In genomic region chr12:94488449-94488848, GRCh38 we compare ENCODE assay signal across 10 cellular contexts. TPM values are rescaled to one million over a fixed set of nuclear protein-coding genes. Genes with fewer than 3 reads are reported as not detected.
DNase-seq lines count a peak whose midpoint lies in the region; ATAC-seq and TF ChIP-seq lines count a peak whose summit lies in the region.
"Had no signal": no experiment of that assay in that cellular context is flagged by ENCODE, and none has a peak within 500 bp of the region (broad histone marks: within the 10 kb centered on the region; RNA-seq: fewer than 3 reads in every experiment).

No MANE protein-coding gene starts in this region.

- CTCF ChIA-PET in activated CD8-positive, alpha-beta T cell treated with anti-CD3 and anti-CD28 coated beads for 36 hours (lab: Charles Lee), result no interaction called here

- no peaks in the 10 kb centered on the region for H3K9me3 Mint-ChIP-seq in central memory CD8-positive, alpha-beta T cell
- no peaks in the 10 kb centered on the region for H3K9me3 Mint-ChIP-seq in activated CD8-positive, alpha-beta T cell treated with anti-CD3 and anti-CD28 coated beads for 36 hours
- H3K9me3 Mint-ChIP-seq: neural crest cell had no signal

- TF ChIP-seq CTCF in activated CD8-positive, alpha-beta T cell treated with anti-CD3 and anti-CD28 coated beads for 36 hours (IDR thresholded peaks at IDR 0.05), result no peak

- no peak overlapping the region for H3K4me3 Mint-ChIP-seq in central memory CD8-positive, alpha-beta T cell
- no peak overlapping the region for H3K4me3 Mint-ChIP-seq in activated CD8-positive, alpha-beta T cell treated with anti-CD3 and anti-CD28 coated beads for 36 hours
- H3K4me3 Mint-ChIP-seq: activated CD8-positive, alpha-beta T cell treated with anti-CD3 and anti-CD28 coated beads, Interleukin-2, amount 10 ng/mL, durations not matched to agents 7 days and 5 days; neural crest cell had no signal

- DNase-seq in central memory CD8-positive, alpha-beta T cell (ENCODE audit: low spot score in 2 of 2), result no peak
- DNase-seq in NCI-H510A (lab: John Stamatoyannopoulos, UW) (no peak), GF-D8 (lab: John Stamatoyannopoulos, UW) (no peak), mesenteric fat pad (ENCODE audit: low spot score) (no peak)
- no peak for DNase-seq in activated CD8-positive, alpha-beta T cell treated with anti-CD3 and anti-CD28 coated beads for 36 hours
- DNase-seq: activated CD8-positive, alpha-beta T cell treated with anti-CD3 and anti-CD28 coated beads, Interleukin-2, amount 10 ng/mL, durations not matched to agents 7 days and 5 days had no signal

- no peaks in the 10 kb centered on the region for H3K36me3 Mint-ChIP-seq in central memory CD8-positive, alpha-beta T cell (ENCODE audit: insufficient read depth)
- H3K36me3 Mint-ChIP-seq in activated CD8-positive, alpha-beta T cell treated with anti-CD3 and anti-CD28 coated beads for 36 hours (ENCODE audit: low read depth), result no peaks in the 10 kb centered on the region

- H3K27ac Mint-ChIP-seq in central memory CD8-positive, alpha-beta T cell (ENCODE audit: low read depth), result no peak overlapping the region
- no peak overlapping the region for H3K27ac Mint-ChIP-seq in activated CD8-positive, alpha-beta T cell treated with anti-CD3 and anti-CD28 coated beads for 36 hours
- H3K27ac Mint-ChIP-seq: activated CD8-positive, alpha-beta T cell treated with anti-CD3 and anti-CD28 coated beads, Interleukin-2, amount 10 ng/mL, durations not matched to agents 7 days and 5 days had no signal

- POLR2A ChIA-PET in activated CD8-positive, alpha-beta T cell treated with anti-CD3 and anti-CD28 coated beads for 36 hours (lab: Charles Lee), result no interaction called here

- ATAC-seq in GM18520 (IDR thresholded peaks at IDR 0.05; ENCODE audit: unreplicated experiment) (peak; percentile 60), GM21576 (IDR thresholded peaks at IDR 0.05; ENCODE audit: unreplicated experiment) (peak; percentile 99), HG03432 (IDR thresholded peaks at IDR 0.05; ENCODE audit: unreplicated experiment) (peak; percentile 99)
- ATAC-seq in central memory CD8-positive, alpha-beta T cell (replicated peaks; ENCODE audit: extremely low read depth, poor library complexity, severe bottlenecking), result peak; percentile 19
- ATAC-seq in activated CD8-positive, alpha-beta T cell treated with anti-CD3 and anti-CD28 coated beads for 36 hours, result no peak
- ATAC-seq: activated CD8-positive, alpha-beta T cell treated with anti-CD3 and anti-CD28 coated beads, Interleukin-2, amount 10 ng/mL, durations not matched to agents 7 days and 5 days had no signal

- H3K27me3 Mint-ChIP-seq in central memory CD8-positive, alpha-beta T cell, result peaks cover 20% of the 10 kb centered on the region
- no peaks in the 10 kb centered on the region for H3K27me3 Mint-ChIP-seq in activated CD8-positive, alpha-beta T cell treated with anti-CD3 and anti-CD28 coated beads for 36 hours

- H3K4me1 Mint-ChIP-seq in central memory CD8-positive, alpha-beta T cell, result no peaks in the 10 kb centered on the region
- no peaks in the 10 kb centered on the region for H3K4me1 Mint-ChIP-seq in activated CD8-positive, alpha-beta T cell treated with anti-CD3 and anti-CD28 coated beads for 36 hours (ENCODE audit: low read depth)

- intact Hi-C loops in activated CD8-positive, alpha-beta T cell treated with anti-CD3 and anti-CD28 coated beads for 36 hours (cut with micrococcal nuclease), result no loop called here

RNA-seq across cellular contexts. Expression of gene CEP83, which starts 28.8 kb away (rescaled TPM):
- 10 to 100 TPM; 23.5 to 26.5 TPM for total RNA-seq in activated CD8-positive, alpha-beta T cell treated with anti-CD3 and anti-CD28 coated beads for 36 hours
- total RNA-seq in mesenteric fat pad, result 16.2 TPM
